15 cellular contexts compared by ENCODE assay signal in genomic region chr22:37239336-37240239, GRCh38. TPM values are rescaled to one million over a fixed set of nuclear protein-coding genes. Genes with fewer than 3 reads are reported as not detected.
DNase-seq lines count a peak whose midpoint lies in the region; ATAC-seq and TF ChIP-seq lines count a peak whose summit lies in the region.
"Had no signal": no experiment of that assay in that cellular context is flagged by ENCODE, and none has a peak within 500 bp of the region (broad histone marks: within the 10 kb centered on the region; RNA-seq: fewer than 3 reads in every experiment).

No MANE protein-coding gene starts in this region.

- no peaks in the 10 kb centered on the region for H3K27me3 ChIP-seq in CD8-positive, alpha-beta T cell (ENCODE audit: insufficient read depth, low read length)
- H3K27me3 ChIP-seq: neural progenitor cell had no signal

- H3K9me3 ChIP-seq in CD8-positive, alpha-beta T cell (ENCODE audit: low read length), result no peaks in the 10 kb centered on the region
- no peaks in the 10 kb centered on the region for H3K9me3 ChIP-seq in KOPT-K1 (ENCODE audit: insufficient read depth, low read length, poor library complexity, severe bottlenecking)
- H3K9me3 ChIP-seq: esophagus muscularis mucosa, HAP-1 had no signal

- BruUV-seq in Calu3 (replicated peaks; lab: Mats Ljungman, UMichigan), result no TSS peak

- CTCF ChIA-PET in CD8-positive, alpha-beta T cell (lab: Charles Lee), result interaction anchor here (0.6 to 18.0 kb wide), 16 partner anchors 9 to 257 kb away, joined by 3 to 401 read pairs (median 6); no protein-coding TSS in a partner anchor
- CTCF ChIA-PET in Calu3 (lab: Charles Lee), result interaction anchor here (0.5 kb wide), 1 partner anchor 87 kb away, joined by 3 read pairs; no protein-coding TSS in a partner anchor

- H3K27ac Mint-ChIP-seq in CD8-positive, alpha-beta T cell, result peak overlapping the region; percentile 100
- H3K27ac Mint-ChIP-seq in activated naive CD8-positive, alpha-beta T cell, result peak overlapping the region; percentile 99
- peak overlapping the region; percentile 99 to 100 for H3K27ac Mint-ChIP-seq in natural killer cell treated with Interleukin-12 subunit alpha and Interleukin-12 subunit beta and Interleukin-15 and Interleukin-18, amount 100 ng/mL, for 72 hours
- no peak overlapping the region for H3K27ac Mint-ChIP-seq in Calu3 (ENCODE audit: unreplicated experiment)

- peak overlapping the region; percentile 59 for H3K27ac ChIP-seq in CD8-positive, alpha-beta T cell (ENCODE audit: low read depth, low read length)
- H3K27ac ChIP-seq in KOPT-K1 (ENCODE audit: low read depth, low read length, poor library complexity, severe bottlenecking), result peak overlapping the region; percentile 97
- H3K27ac ChIP-seq: esophagus muscularis mucosa, neural progenitor cell had no signal

- peaks cover 88% of the 10 kb centered on the region for H3K4me1 Mint-ChIP-seq in CD8-positive, alpha-beta T cell (ENCODE audit: low read depth)
- H3K4me1 Mint-ChIP-seq in activated naive CD8-positive, alpha-beta T cell (ENCODE audit: low read depth), result peaks cover 83% of the 10 kb centered on the region
- H3K4me1 Mint-ChIP-seq in natural killer cell treated with Interleukin-12 subunit alpha and Interleukin-12 subunit beta and Interleukin-15 and Interleukin-18, amount 100 ng/mL, for 72 hours (ENCODE audit: low read depth in 2 of 2), result peaks cover 79 to 85% of the 10 kb centered on the region in 2 donors
- peaks cover 6% of the 10 kb centered on the region for H3K4me1 Mint-ChIP-seq in Calu3 (ENCODE audit: low read depth, unreplicated experiment)

- peak overlapping the region; percentile 82 for H3K4me3 Mint-ChIP-seq in CD8-positive, alpha-beta T cell
- H3K4me3 Mint-ChIP-seq in activated naive CD8-positive, alpha-beta T cell, result peak overlapping the region; percentile 97
- peak overlapping the region; percentile 97 for H3K4me3 Mint-ChIP-seq in natural killer cell treated with Interleukin-12 subunit alpha and Interleukin-12 subunit beta and Interleukin-15 and Interleukin-18, amount 100 ng/mL, for 72 hours
- H3K4me3 Mint-ChIP-seq in Calu3 (ENCODE audit: low read depth, unreplicated experiment), result no peak overlapping the region
- H3K4me3 Mint-ChIP-seq: neural progenitor cell had no signal

- H3K4me1 ChIP-seq in CD8-positive, alpha-beta T cell (ENCODE audit: insufficient read depth, low read length), result peaks cover 83% of the 10 kb centered on the region
- H3K4me1 ChIP-seq: esophagus muscularis mucosa, HAP-1 had no signal

- no peaks in the 10 kb centered on the region for H3K9me3 Mint-ChIP-seq in CD8-positive, alpha-beta T cell
- no peaks in the 10 kb centered on the region for H3K9me3 Mint-ChIP-seq in activated naive CD8-positive, alpha-beta T cell (ENCODE audit: low read depth)
- H3K9me3 Mint-ChIP-seq in natural killer cell treated with Interleukin-12 subunit alpha and Interleukin-12 subunit beta and Interleukin-15 and Interleukin-18, amount 100 ng/mL, for 72 hours, result no peaks in the 10 kb centered on the region
- H3K9me3 Mint-ChIP-seq in Calu3 (ENCODE audit: low read depth, unreplicated experiment), result no peaks in the 10 kb centered on the region
- H3K9me3 Mint-ChIP-seq: neural progenitor cell had no signal

- no peaks in the 10 kb centered on the region for H3K27me3 Mint-ChIP-seq in CD8-positive, alpha-beta T cell (ENCODE audit: low read depth)
- no peaks in the 10 kb centered on the region for H3K27me3 Mint-ChIP-seq in activated naive CD8-positive, alpha-beta T cell
- H3K27me3 Mint-ChIP-seq in natural killer cell treated with Interleukin-12 subunit alpha and Interleukin-12 subunit beta and Interleukin-15 and Interleukin-18, amount 100 ng/mL, for 72 hours, result no peaks in the 10 kb centered on the region
- H3K27me3 Mint-ChIP-seq in Calu3 (ENCODE audit: unreplicated experiment), result no peaks in the 10 kb centered on the region

- POLR2A ChIA-PET in CD8-positive, alpha-beta T cell (lab: Charles Lee), result interaction anchor here (0.6 to 11.0 kb wide), 10 partner anchors 8 to 216 kb away, joined by 3 to 194 read pairs (median 12); no protein-coding TSS in a partner anchor

- no peak for ATAC-seq in CD8-positive, alpha-beta T cell
- no peak for ATAC-seq in natural killer cell treated with Interleukin-12 subunit alpha and Interleukin-12 subunit beta and Interleukin-15 and Interleukin-18, amount 100 ng/mL, for 72 hours
- ATAC-seq in GM18502 (IDR thresholded peaks at IDR 0.05; ENCODE audit: poor library complexity, unreplicated experiment), result no peak
- ATAC-seq in GM21447 (IDR thresholded peaks at IDR 0.05; ENCODE audit: unreplicated experiment), result no peak
- ATAC-seq: sciatic nerve had no signal

- no peak for TF ChIP-seq CTCF in CD8-positive, alpha-beta T cell (IDR thresholded peaks at IDR 0.05)
- TF ChIP-seq CTCF in Calu3 (IDR thresholded peaks at IDR 0.05; ENCODE audit: unreplicated experiment), result no peak

- peaks cover 80% of the 10 kb centered on the region for H3K36me3 Mint-ChIP-seq in CD8-positive, alpha-beta T cell
- H3K36me3 Mint-ChIP-seq in activated naive CD8-positive, alpha-beta T cell, result peaks cover 25% of the 10 kb centered on the region
- peaks cover 33% of the 10 kb centered on the region for H3K36me3 Mint-ChIP-seq in natural killer cell treated with Interleukin-12 subunit alpha and Interleukin-12 subunit beta and Interleukin-15 and Interleukin-18, amount 100 ng/mL, for 72 hours
- peaks cover 10% of the 10 kb centered on the region for H3K36me3 Mint-ChIP-seq in Calu3 (ENCODE audit: insufficient read depth, unreplicated experiment)
- H3K36me3 Mint-ChIP-seq: neural progenitor cell had no signal

- intact Hi-C loops in CD8-positive, alpha-beta T cell (cut with DNase I, micrococcal nuclease), result loop anchor here (5.0 to 10.0 kb wide), 2 partner anchors 368 to 855 kb away; partner anchors contain the start of genes GGA1 (in 1 of the 2) and MYH9 (in 1 of the 2)
- intact Hi-C loops in Calu3 (cut with micrococcal nuclease; ENCODE audit: unreplicated experiment), result no loop called here

- no peak overlapping the region for H3K4me3 ChIP-seq in CD8-positive, alpha-beta T cell (ENCODE audit: low read depth, low read length)
- H3K4me3 ChIP-seq: esophagus muscularis mucosa, HAP-1, neural progenitor cell had no signal

- DNase-seq in CD8-positive, alpha-beta T cell, result peak in 1 of 7 experiments; percentile 48
- DNase-seq in natural killer cell treated with Interleukin-12 subunit alpha and Interleukin-12 subunit beta and Interleukin-15 and Interleukin-18, amount 100 ng/mL, for 72 hours (ENCODE audit: low spot score), result no peak
- DNase-seq in Calu3, result no peak
- DNase-seq: GDM1, NCI-H2081 treated with DMSO at 0.1 percent for 48 hours had no signal

- H3K36me3 ChIP-seq in CD8-positive, alpha-beta T cell (ENCODE audit: insufficient read depth, low read length), result peaks cover 39% of the 10 kb centered on the region
- H3K36me3 ChIP-seq in KOPT-K1 (ENCODE audit: insufficient read depth, low read length), result peaks cover 73% of the 10 kb centered on the region
- H3K36me3 ChIP-seq: esophagus muscularis mucosa, HAP-1, neural progenitor cell had no signal

RNA-seq across cellular contexts. Expression of gene RAC2, which starts 4.5 kb away (rescaled TPM):
- total RNA-seq in CD8-positive, alpha-beta T cell, result 100 to 1,000 TPM; 152 to 159 TPM
- total RNA-seq in natural killer cell treated with Interleukin-12 subunit alpha and Interleukin-12 subunit beta and Interleukin-15 and Interleukin-18, amount 100 ng/mL, for 72 hours, result 1,000 to 10,000 TPM in 1 of 2 donors, 100 to 1,000 TPM in 1; 666 to 1,078 TPM
- 21.0 and 24.0 TPM in 2 replicates for total RNA-seq in Calu3 (2022)
- total RNA-seq: SK-MEL-5 had no signal

RNA-seq across cellular contexts. Expression of gene SSTR3, which starts 27.3 kb away (rescaled TPM):
- 1 to 10 TPM; 2.6 to 3.1 TPM for total RNA-seq in CD8-positive, alpha-beta T cell
- total RNA-seq in natural killer cell treated with Interleukin-12 subunit alpha and Interleukin-12 subunit beta and Interleukin-15 and Interleukin-18, amount 100 ng/mL, for 72 hours, result under 1 TPM; 0.11 to 0.29 TPM
- total RNA-seq in Calu3 (2022), result not detected in 2 replicates
- total RNA-seq: esophagus muscularis mucosa, MCF 10A, sciatic nerve, SK-MEL-5 had no signal

RNA-seq across cellular contexts. Expression of gene CYTH4, which starts 42.7 kb away (rescaled TPM):
- 100 to 1,000 TPM; 129 to 143 TPM for total RNA-seq in CD8-positive, alpha-beta T cell
- total RNA-seq in natural killer cell treated with Interleukin-12 subunit alpha and Interleukin-12 subunit beta and Interleukin-15 and Interleukin-18, amount 100 ng/mL, for 72 hours, result 10 to 100 TPM; 36.0 to 41.1 TPM
- total RNA-seq in Calu3 (2022), result 0.38 and 0.59 TPM in 2 replicates
- total RNA-seq: MCF 10A had no signal

RNA-seq across cellular contexts. Expression of gene C1QTNF6, which starts 51.5 kb away (rescaled TPM):
- 10 to 100 TPM; 12.0 to 12.9 TPM for total RNA-seq in CD8-positive, alpha-beta T cell
- 1 to 10 TPM; 1.3 to 3.9 TPM for total RNA-seq in natural killer cell treated with Interleukin-12 subunit alpha and Interleukin-12 subunit beta and Interleukin-15 and Interleukin-18, amount 100 ng/mL, for 72 hours
- total RNA-seq in Calu3 (2022), result 6.2 and 7.5 TPM in 2 replicates

Comparison
In these comparisons a context has a peak if more than half of its experiments do, and no peak if none do; other contexts are left out.
1. RNA of gene RAC2, which starts 4.5 kb away (total RNA-seq): 666 to 1,078 TPM in natural killer cell treated with Interleukin-12 subunit alpha and Interleukin-12 subunit beta and Interleukin-15 and Interleukin-18, amount 100 ng/mL, for 72 hours; 152 to 159 TPM in CD8-positive, alpha-beta T cell and 21.0 to 24.0 TPM in Calu3; every median in the first group is over 4 times any median in the second.
2. RNA of gene CYTH4, which starts 42.7 kb away (total RNA-seq): 129 to 143 TPM in CD8-positive, alpha-beta T cell and 36.0 to 41.1 TPM in natural killer cell treated with Interleukin-12 subunit alpha and Interleukin-12 subunit beta and Interleukin-15 and Interleukin-18, amount 100 ng/mL, for 72 hours; 0.38 to 0.59 TPM in Calu3; every median in the first group is over 10 times any median in the second.